Comparison of ENCODE assay signal across 18 cellular contexts in genomic region chr18:74360852-74361640, GRCh38. TPM values are rescaled to one million over a fixed set of nuclear protein-coding genes. Genes with fewer than 3 reads are reported as not detected.
"Had no signal": no experiment of that assay in that cellular context is flagged by ENCODE, and none has a peak within 500 bp of the region (broad histone marks: within the 10 kb centered on the region; RNA-seq: fewer than 3 reads in every experiment).

No MANE protein-coding gene starts in this region.

- H3K4me3 ChIP-seq: colonic mucosa, gastroesophageal sphincter, heart right ventricle had no signal

- H3K36me3 ChIP-seq: colonic mucosa, gastroesophageal sphincter, heart right ventricle had no signal

- H3K36me3 Mint-ChIP-seq: activated CD8-positive, alpha-beta memory T cell treated with anti-CD3 and anti-CD28 coated beads, Interleukin-2, amount 10 ng/mL, durations not matched to agents 7 days and 5 days; activated naive CD8-positive, alpha-beta T cell; brain; WTC11 had no signal

- H3K27ac Mint-ChIP-seq: activated CD8-positive, alpha-beta memory T cell treated with anti-CD3 and anti-CD28 coated beads, Interleukin-2, amount 10 ng/mL, durations not matched to agents 7 days and 5 days; activated naive CD8-positive, alpha-beta T cell; WTC11 had no signal

- H3K9me3 Mint-ChIP-seq: neural crest cell, WTC11 had no signal

- H3K27ac ChIP-seq: colonic mucosa, gastroesophageal sphincter, heart right ventricle had no signal

- H3K4me1 Mint-ChIP-seq: brain, neural crest cell, WTC11 had no signal

- H3K27me3 ChIP-seq: colonic mucosa, heart right ventricle had no signal

- H3K4me3 Mint-ChIP-seq: activated CD8-positive, alpha-beta memory T cell treated with anti-CD3 and anti-CD28 coated beads, Interleukin-2, amount 10 ng/mL, durations not matched to agents 7 days and 5 days; activated naive CD8-positive, alpha-beta T cell; neural crest cell; WTC11 had no signal

- DNase-seq: activated CD4-positive, alpha-beta T cell treated with anti-CD3 and anti-CD28 coated beads, Interleukin-2, amount 50 U/mL, for 1 hour; activated CD8-positive, alpha-beta memory T cell treated with anti-CD3 and anti-CD28 coated beads, Interleukin-2, amount 10 ng/mL, durations not matched to agents 7 days and 5 days; activated T-cell treated with anti-CD3 and anti-CD28 coated beads, Interleukin-2, amount 50 U/mL, for 1 hour; central memory CD4-positive, alpha-beta T cell; colonic mucosa; heart right ventricle had no signal

- H3K4me1 ChIP-seq: colonic mucosa, gastroesophageal sphincter, heart right ventricle had no signal

- ATAC-seq: activated CD8-positive, alpha-beta memory T cell treated with anti-CD3 and anti-CD28 coated beads, Interleukin-2, amount 10 ng/mL, durations not matched to agents 7 days and 5 days; gastroesophageal sphincter; heart right ventricle; sciatic nerve; WTC11 had no signal

- H3K27me3 Mint-ChIP-seq: activated naive CD8-positive, alpha-beta T cell had no signal

- H3K9me3 ChIP-seq: colonic mucosa, gastroesophageal sphincter, heart right ventricle had no signal

RNA-seq across cellular contexts. Expression of gene C18orf63, which starts 45.4 kb away (rescaled TPM):
- total RNA-seq: activated CD8-positive, alpha-beta memory T cell treated with anti-CD3 and anti-CD28 coated beads, Interleukin-2, amount 10 ng/mL, durations not matched to agents 7 days and 5 days; colonic mucosa; gastroesophageal sphincter; heart right ventricle; lower leg skin; neural crest cell; osteocyte; pulmonary artery endothelial cell; sciatic nerve; T-helper 2 cell treated with Interferon-gamma antibody and Interleukin-4, amounts not matched to agents 100 ng/mL and 5 ng/mL, for 36 hours; ureter; WTC11 had no signal
- polyA plus RNA-seq: esophagus, heart right ventricle had no signal
